Comparison of ENCODE assay signal across 9 cellular contexts in the genomic region with DNA sequence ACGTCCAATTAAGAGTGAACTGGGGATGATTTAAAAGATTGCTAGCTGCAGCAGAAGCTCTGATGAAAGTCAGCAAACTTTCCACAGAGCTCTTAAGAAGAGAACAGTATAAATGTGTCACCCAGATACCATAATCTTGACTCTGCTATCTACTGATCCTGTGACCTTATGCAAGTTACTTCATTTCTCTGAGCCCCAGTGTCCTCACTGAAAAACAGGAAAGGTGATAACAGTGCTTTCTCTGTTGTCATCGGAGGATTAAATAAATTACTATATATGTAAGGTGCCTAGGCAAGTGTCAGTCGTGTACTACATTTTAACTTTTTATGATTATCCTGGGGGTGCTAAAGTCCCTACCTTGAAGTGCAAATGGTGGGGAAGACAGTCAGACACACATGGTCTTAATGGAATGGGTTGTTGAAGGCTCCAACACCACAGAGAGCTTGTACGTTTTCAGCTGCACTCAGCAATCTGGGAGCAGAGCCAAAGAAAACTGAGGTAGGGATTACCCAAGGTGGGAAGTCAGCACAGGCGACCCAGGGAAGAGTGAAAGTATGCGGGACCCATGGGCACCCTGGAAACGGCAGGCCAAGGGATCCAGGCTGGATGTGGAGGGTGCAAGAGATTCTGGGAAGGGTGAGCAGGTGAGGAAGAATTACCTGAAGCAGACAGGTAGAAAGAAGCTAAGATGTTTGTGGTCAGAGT.
DNase-seq lines count a peak whose midpoint lies in the region; ATAC-seq and TF ChIP-seq lines count a peak whose summit lies in the region.
"Had no signal": no experiment of that assay in that cellular context is flagged by ENCODE, and none has a peak within 500 bp of the region (broad histone marks: within the 10 kb centered on the region; RNA-seq: fewer than 3 reads in every experiment).

No MANE protein-coding gene starts in this region.

- H3K79me2 ChIP-seq in mammary epithelial cell (ENCODE audit: insufficient read depth, low read length): no peaks in the 10 kb centered on the region

- TF ChIP-seq CTCF in heart left ventricle (IDR thresholded peaks at IDR 0.05): no peak
- no peak for TF ChIP-seq CTCF in mammary epithelial cell (conservative IDR thresholded peaks at IDR 0.05 in 1 of 2, IDR thresholded peaks at IDR 0.05 in 1 of 2; ENCODE audit: extremely low read depth in 1 of 2, insufficient read depth in 1 of 2, low read depth in 1 of 2, low read length in 2 of 2)
- no peak for TF ChIP-seq CTCF in left lung (IDR thresholded peaks at IDR 0.05)
- TF ChIP-seq CTCF in upper lobe of right lung (IDR thresholded peaks at IDR 0.05): no peak

- dilution Hi-C loops in mammary epithelial cell (cut with HindIII; ENCODE audit: low sequenced_read_pairs): no loop called here

- no peaks in the 10 kb centered on the region for H4K20me1 ChIP-seq in mammary epithelial cell (ENCODE audit: insufficient read depth, low read length)

- no peak overlapping the region for H3K4me2 ChIP-seq in mammary epithelial cell (ENCODE audit: insufficient read depth, low read depth, low read length)

- TF ChIP-seq POLR2A in heart left ventricle (IDR thresholded peaks at IDR 0.05): no peak

- in situ Hi-C loops in mammary epithelial cell (cut with MboI; ENCODE audit: low sequenced_read_pairs in 2 of 2): no loop called here

- H3K9me3 ChIP-seq in heart left ventricle (no peaks in the 10 kb centered on the region), mammary epithelial cell (replicated peaks; ENCODE audit: insufficient read depth, low read length) (no peaks in the 10 kb centered on the region), left lung (no peaks in the 10 kb centered on the region), upper lobe of right lung (no peaks in the 10 kb centered on the region)

- H3K27me3 ChIP-seq in heart left ventricle (no peaks in the 10 kb centered on the region), mammary epithelial cell (ENCODE audit: insufficient read depth, low read length) (no peaks in the 10 kb centered on the region), left lung (no peaks in the 10 kb centered on the region), upper lobe of right lung (no peaks in the 10 kb centered on the region)

- H3K4me3 ChIP-seq in heart left ventricle (no peak overlapping the region), mammary epithelial cell (replicated peaks in 1 of 3; ENCODE audit: insufficient read depth in 1 of 3, low read depth in 2 of 3, low read length in 3 of 3) (no peak overlapping the region), left lung (no peak overlapping the region), upper lobe of right lung (no peak overlapping the region)

- CTCF ChIA-PET in mammary epithelial cell (lab: Charles Lee; ENCODE audit: low non-redundant PET): no interaction called here

- H3K36me3 ChIP-seq in heart left ventricle: no peaks in the 10 kb centered on the region
- H3K36me3 ChIP-seq in mammary epithelial cell (ENCODE audit: insufficient read depth, low read length): no peaks in the 10 kb centered on the region
- H3K36me3 ChIP-seq in left lung: no peaks in the 10 kb centered on the region
- no peaks in the 10 kb centered on the region for H3K36me3 ChIP-seq in upper lobe of right lung

- no peak for DNase-seq in heart left ventricle
- DNase-seq in Right ventricle myocardium superior: no peak
- DNase-seq in mammary epithelial cell: peak; percentile 41
- no peak for DNase-seq in left lung
- DNase-seq in upper lobe of right lung: no peak
- DNase-seq in DMS79 (lab: John Stamatoyannopoulos, UW): no peak
- no peak for DNase-seq in effector CD4-positive, alpha-beta T cell
- DNase-seq: NK-92 treated with Interleukin-12 subunit alpha and Interleukin-12 subunit beta, amount 100 ng/mL, for 24 hours had no signal

- ATAC-seq in heart left ventricle: no peak
- ATAC-seq in Right ventricle myocardium superior (ENCODE audit: poor library complexity): no peak
- peak; percentile 78 for ATAC-seq in left lung
- peak; percentile 67 for ATAC-seq in upper lobe of right lung
- no peak for ATAC-seq in GM19455 (IDR thresholded peaks at IDR 0.05; ENCODE audit: unreplicated experiment)

- H3K4me1 ChIP-seq in heart left ventricle (peaks cover 0 to 21% (median 10%) of the 10 kb centered on the region in 12 donors), mammary epithelial cell (ENCODE audit: insufficient read depth, low read length) (no peaks in the 10 kb centered on the region), left lung (no peaks in the 10 kb centered on the region), upper lobe of right lung (no peaks in the 10 kb centered on the region)

- H2AFZ ChIP-seq in mammary epithelial cell (ENCODE audit: low read depth, low read length): no peak overlapping the region

- no peak overlapping the region for H3K9ac ChIP-seq in mammary epithelial cell (ENCODE audit: insufficient read depth, low read length)

- H3K27ac ChIP-seq in heart left ventricle (peak overlapping the region in 11 of 12 donors; percentile 31 to 87 (median 77)), mammary epithelial cell (ENCODE audit: insufficient read depth, low read depth, low read length) (no peak overlapping the region), left lung (no peak overlapping the region), upper lobe of right lung (no peak overlapping the region)

- WGBS in heart left ventricle, 4 donors: 51 to 58% (median 56%) methylated on average over 7 of the region's 7 CpGs
- WGBS in mammary epithelial cell (ENCODE audit: low coverage, missing lambda C conversion rate): 75% methylated on average over 7 of the region's 7 CpGs

- intact Hi-C loops in heart left ventricle (cut with DNase I): no loop called here
- intact Hi-C loops in Right ventricle myocardium superior (cut with DNase I): no loop called here
- intact Hi-C loops in mammary epithelial cell (cut with micrococcal nuclease): no loop called here
- intact Hi-C loops in left lung (cut with DNase I): no loop called here
- intact Hi-C loops in upper lobe of right lung (cut with DNase I): no loop called here

- no TSS peak for BruUV-seq in mammary epithelial cell (replicated peaks; lab: Mats Ljungman, UMichigan)

Comparison
In these comparisons a context has a peak if more than half of its experiments do, and no peak if none do; other contexts are left out.
1. ATAC-seq: peak in left lung (single experiment) and upper lobe of right lung (single experiment); none in heart left ventricle (0 of 4), Right ventricle myocardium superior (single experiment) and GM19455 (single experiment).
2. H3K27ac ChIP-seq: peak in heart left ventricle (11 of 12); none in mammary epithelial cell (single experiment), left lung (0 of 2) and upper lobe of right lung (single experiment).